ENCODE assay signal across 1 cellular context in the genomic region with DNA sequence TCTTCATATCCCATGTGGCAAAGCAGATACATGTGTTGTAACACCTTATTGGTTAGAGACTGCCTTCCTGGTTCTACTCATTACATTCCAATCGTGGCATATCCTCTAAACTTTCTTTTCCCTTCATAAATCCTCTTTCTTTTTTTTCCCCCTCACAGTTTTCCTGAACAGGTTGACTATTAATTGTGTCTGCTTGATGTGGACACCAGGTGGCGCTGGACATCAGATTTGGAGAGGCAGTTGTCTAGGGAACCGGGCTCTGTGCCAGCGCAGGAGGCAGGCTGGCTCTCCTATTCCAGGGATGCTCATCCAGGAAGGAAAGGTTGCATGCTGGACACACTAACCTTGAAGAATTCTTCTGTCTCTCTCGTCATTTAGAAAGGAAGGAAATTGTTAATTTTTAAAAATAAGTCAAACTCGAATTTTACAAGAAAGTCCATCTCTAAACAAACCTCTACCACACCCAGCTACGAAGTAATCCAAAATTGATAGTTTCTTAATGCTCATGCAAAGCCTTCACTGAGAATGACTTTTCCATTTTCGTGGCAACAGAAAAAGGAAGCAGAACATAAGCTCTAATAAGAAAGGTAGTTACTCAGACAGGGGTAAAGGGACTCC.
TF ChIP-seq lines count a peak whose summit lies in the region.

No MANE protein-coding gene starts in this region.

TF ChIP-seq in H1, 55 proteins besides CTCF, POLR2A, EP300 and RAD21:
- TF ChIP-seq TEAD4 (IDR thresholded peaks at IDR 0.05; ENCODE audit: low read depth, low read length) (0 out of 2 replicates have a peak, but pooled peaks have one; percentile 4), RXRA (IDR thresholded peaks at IDR 0.05; ENCODE audit: insufficient read depth, low read depth, low read length) (no peak), SIX5 (IDR thresholded peaks at IDR 0.05; ENCODE audit: low read depth, low read length) (no peak), CREB1 (IDR thresholded peaks at IDR 0.05) (no peak), RBBP5 (IDR thresholded peaks at IDR 0.05; ENCODE audit: borderline replicate concordance, low read depth, low read length) (no peak), SP2 (IDR thresholded peaks at IDR 0.05; ENCODE audit: low read length) (no peak)
TF ChIP-seq in H1: peak in this region for 1.
